21 cellular contexts compared by ENCODE assay signal in the genomic region with DNA sequence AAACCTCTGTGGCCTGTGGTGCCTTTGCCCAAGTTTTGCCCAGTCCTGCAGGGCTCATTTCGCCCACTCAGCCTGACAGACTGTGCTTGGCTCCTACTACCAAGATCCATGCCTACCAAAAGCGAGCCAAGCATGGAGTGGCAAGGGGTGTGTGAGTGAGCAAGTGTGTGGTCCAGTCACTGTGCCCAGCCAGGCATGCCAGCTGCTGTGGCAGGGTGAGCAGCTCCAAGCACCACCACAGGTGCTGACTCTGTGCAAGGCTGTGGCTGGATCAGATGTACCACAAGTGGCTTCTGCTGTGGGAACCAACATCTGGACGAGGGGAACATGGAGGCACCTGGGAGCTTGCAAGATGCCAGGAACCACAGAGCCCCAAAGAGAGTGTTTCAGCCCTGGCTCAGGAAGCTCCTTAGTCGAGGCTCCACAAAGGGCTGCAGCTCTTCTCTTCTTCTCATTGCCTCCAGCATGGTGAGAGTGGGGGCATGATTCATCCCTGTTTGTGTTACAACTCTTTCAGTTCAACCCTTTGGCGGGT.
"Had no signal": no experiment of that assay in that cellular context is flagged by ENCODE, and none has a peak within 500 bp of the region (broad histone marks: within the 10 kb centered on the region; RNA-seq: fewer than 3 reads in every experiment).

No MANE protein-coding gene starts in this region.

- DNase-seq: activated CD8-positive, alpha-beta memory T cell treated with anti-CD3 and anti-CD28 coated beads for 24 hours; activated CD8-positive, alpha-beta memory T cell treated with anti-CD3 and anti-CD28 coated beads, Interleukin-2, amount 50 U/mL, for 4 hours; activated naive CD4-positive, alpha-beta T cell; activated T-cell treated with anti-CD3 and anti-CD28 coated beads, Interleukin-2, amount 50 U/mL, for 24 hours; adrenal gland; heart left ventricle; pancreas; right lobe of liver; stimulated activated CD4-positive, alpha-beta T cell treated with anti-CD3 and anti-CD28 coated beads, Interleukin-2, amount 100 ng/mL, for 24 hours; stomach; T1000; uterus had no signal

- H3K27me3 ChIP-seq: adrenal gland, gastroesophageal sphincter, heart left ventricle, pancreas, right lobe of liver, stomach, suprapubic skin, tibial nerve, uterus had no signal

- H3K4me1 ChIP-seq: adrenal gland, gastroesophageal sphincter, heart left ventricle, pancreas, right lobe of liver, stomach, suprapubic skin, tibial nerve, uterus had no signal

- H3K36me3 ChIP-seq: adrenal gland, gastroesophageal sphincter, heart left ventricle, pancreas, right lobe of liver, stomach, suprapubic skin, tibial nerve, uterus had no signal

- H3K9me3 ChIP-seq: adrenal gland, gastroesophageal sphincter, heart left ventricle, pancreas, right lobe of liver, suprapubic skin, tibial nerve, uterus had no signal

- ATAC-seq: activated T-helper 17 cell treated with anti-CD3 and anti-CD28 coated beads, Interleukin-2, amount 50 U/mL, for 72 hours; gastroesophageal sphincter; heart left ventricle; left lobe of liver; pancreas; WTC11 had no signal

- H3K27ac ChIP-seq: adrenal gland, coronary artery, gastroesophageal sphincter, heart left ventricle, pancreas, right lobe of liver, skin epidermis, stomach, suprapubic skin, tibial nerve, uterus had no signal

- H3K4me3 ChIP-seq: adrenal gland, coronary artery, gastroesophageal sphincter, heart left ventricle, pancreas, right lobe of liver, skin epidermis, stomach, suprapubic skin, tibial nerve, uterus had no signal

- FAIRE-seq: islet of Langerhans, pancreas had no signal
